Comparison of ENCODE assay signal across 20 cellular contexts in the genomic region with DNA sequence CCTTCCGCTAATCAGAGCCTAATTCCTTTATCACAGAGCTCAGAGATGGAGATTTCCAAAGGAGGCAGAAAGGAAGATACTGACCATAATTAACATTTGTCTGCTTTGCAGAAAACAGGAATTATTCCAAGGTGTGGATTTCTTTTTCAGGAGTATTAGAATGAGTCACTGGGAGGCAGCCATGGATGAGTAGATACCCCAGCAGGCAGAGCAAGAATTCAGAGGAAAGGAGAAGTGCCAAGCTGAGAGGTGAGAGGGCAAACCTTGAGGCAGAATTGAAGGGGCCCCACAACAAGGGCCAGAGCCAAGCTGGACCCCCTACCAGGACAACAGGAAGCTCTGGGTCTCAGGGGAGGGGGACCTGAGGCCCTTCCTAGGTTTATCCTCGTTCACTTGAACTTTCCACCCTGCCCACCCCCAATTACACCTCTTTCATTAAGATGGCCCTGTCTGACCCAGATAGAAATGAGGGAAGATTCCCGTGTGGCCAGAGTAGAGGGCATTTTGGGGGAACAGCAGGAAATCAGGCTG. TPM values are rescaled to one million over a fixed set of nuclear protein-coding genes. Genes with fewer than 3 reads are reported as not detected.
DNase-seq lines count a peak whose midpoint lies in the region; TF ChIP-seq lines count a peak whose summit lies in the region.
"Had no signal": no experiment of that assay in that cellular context is flagged by ENCODE, and none has a peak within 500 bp of the region (broad histone marks: within the 10 kb centered on the region; RNA-seq: fewer than 3 reads in every experiment).

No MANE protein-coding gene starts in this region.

- intact Hi-C loops in uterus (cut with DNase I; ENCODE audit: low total_unique reads) (no loop called here), colonic mucosa (cut with DNase I) (no loop called here)

- H3K27me3 Mint-ChIP-seq in brain = peaks cover 52% of the 10 kb centered on the region

- H3K18ac ChIP-seq in mesendoderm (ENCODE audit: low read length) = no peak overlapping the region

- H3K4me3 ChIP-seq in mesendoderm (ENCODE audit: low read length) (no peak overlapping the region), uterus (no peak overlapping the region), colonic mucosa (no peak overlapping the region)
- H3K4me3 ChIP-seq: pancreas, SJCRH30 had no signal

- no peaks in the 10 kb centered on the region for H3K79me2 ChIP-seq in mesendoderm (ENCODE audit: control insufficient read depth, insufficient read depth, low read length)

- H3K56ac ChIP-seq in mesendoderm (ENCODE audit: low read length) = peak overlapping the region; percentile 61

- H2BK120ac ChIP-seq in mesendoderm (ENCODE audit: low read depth, low read length) = no peak overlapping the region

- no peak overlapping the region for H2AK5ac ChIP-seq in mesendoderm (ENCODE audit: low read length)

- peaks cover 0 to 4% (median 0%) of the 10 kb centered on the region in 5 experiments for H3K9me3 Mint-ChIP-seq in brain
- H3K9me3 Mint-ChIP-seq: activated naive CD8-positive, alpha-beta T cell treated with anti-CD3 and anti-CD28 coated beads, Interleukin-2, amount 10 ng/mL, durations not matched to agents 7 days and 5 days; memory B cell had no signal

- no peak overlapping the region for H2BK15ac ChIP-seq in mesendoderm (replicated peaks; ENCODE audit: low read depth)

- no peak overlapping the region for H3K9ac ChIP-seq in mesendoderm (ENCODE audit: low read length)
- H3K9ac ChIP-seq in colonic mucosa (ENCODE audit: low read depth in 2 of 2, low read length in 2 of 2) = no peak overlapping the region

- no CpG with 5 or more reads among the region's 3 CpGs for WGBS in mesendoderm (ENCODE audit: extremely low coverage, insufficient coverage, low lambda C conversion rate)

- no peak overlapping the region for H4K8ac ChIP-seq in mesendoderm (ENCODE audit: low read depth, low read length)

- no peak overlapping the region for H3K4ac ChIP-seq in mesendoderm (ENCODE audit: low read depth, low read length)

- H3K36me3 Mint-ChIP-seq in brain = no peaks in the 10 kb centered on the region
- H3K36me3 Mint-ChIP-seq: activated naive CD8-positive, alpha-beta T cell treated with anti-CD3 and anti-CD28 coated beads, Interleukin-2, amount 10 ng/mL, durations not matched to agents 7 days and 5 days; CD8-positive, alpha-beta memory T cell; naive B cell had no signal

- DNase-seq in M059J (ENCODE audit: low read depth) (peak; percentile 34), mesendoderm (peak; percentile 64), uterus (peak in 1 of 2 donors; percentile 40), dedifferentiated amniotic fluid mesenchymal stem cell (ENCODE audit: extremely low spot score) (no peak), NCI-H1930 (lab: John Stamatoyannopoulos, UW) (no peak), colonic mucosa (no peak)
- DNase-seq: activated CD4-positive, alpha-beta T cell treated with anti-CD3 and anti-CD28 coated beads for 48 hours; activated naive CD8-positive, alpha-beta T cell treated with anti-CD3 and anti-CD28 coated beads, Interleukin-2, amount 10 ng/mL, durations not matched to agents 7 days and 5 days; CD8-positive, alpha-beta memory T cell; DMS79; naive B cell; NCI-H1092; NCI-H2029 treated with DMSO at 0.1 percent for 48 hours; NCI-H226; SJCRH30; T-helper 1 cell had no signal

- H3K27ac Mint-ChIP-seq in brain = peak overlapping the region in 4 of 5 experiments; percentile 14 to 94 (median 32)
- H3K27ac Mint-ChIP-seq: activated naive CD8-positive, alpha-beta T cell treated with anti-CD3 and anti-CD28 coated beads, Interleukin-2, amount 10 ng/mL, durations not matched to agents 7 days and 5 days; memory B cell had no signal

- H3K4me1 Mint-ChIP-seq in brain = peaks cover 61% of the 10 kb centered on the region

- H3K9me3 ChIP-seq in uterus = no peaks in the 10 kb centered on the region
- H3K9me3 ChIP-seq in colonic mucosa = no peaks in the 10 kb centered on the region
- H3K9me3 ChIP-seq: pancreas, SJCRH30 had no signal

- H3K79me1 ChIP-seq in mesendoderm (ENCODE audit: low read length) = no peaks in the 10 kb centered on the region

- H3K36me3 ChIP-seq in mesendoderm (ENCODE audit: control insufficient read depth, insufficient read depth, low read length) (no peaks in the 10 kb centered on the region), uterus (no peaks in the 10 kb centered on the region), colonic mucosa (no peaks in the 10 kb centered on the region)
- H3K36me3 ChIP-seq: pancreas, SJCRH30 had no signal

- H4K5ac ChIP-seq in mesendoderm (ENCODE audit: low read length) = no peak overlapping the region

- no peak for TF ChIP-seq POLR2A in uterus (IDR thresholded peaks at IDR 0.05)

- no peaks in the 10 kb centered on the region for H3K27me3 ChIP-seq in mesendoderm (ENCODE audit: insufficient read depth, low read length, poor library complexity)
- no peaks in the 10 kb centered on the region for H3K27me3 ChIP-seq in uterus
- no peaks in the 10 kb centered on the region for H3K27me3 ChIP-seq in colonic mucosa
- H3K27me3 ChIP-seq: pancreas, SJCRH30 had no signal

- H3K27ac ChIP-seq in mesendoderm (ENCODE audit: low read depth, low read length) = peak overlapping the region; percentile 49
- H3K27ac ChIP-seq in uterus = peak overlapping the region; percentile 76 to 90
- H3K27ac ChIP-seq in colonic mucosa = no peak overlapping the region
- H3K27ac ChIP-seq: pancreas, SJCRH30 had no signal

- H3K4me3 Mint-ChIP-seq in brain = peak overlapping the region in 2 of 5 experiments; percentile 1 to 16
- H3K4me3 Mint-ChIP-seq: activated naive CD8-positive, alpha-beta T cell treated with anti-CD3 and anti-CD28 coated beads, Interleukin-2, amount 10 ng/mL, durations not matched to agents 7 days and 5 days; CD8-positive, alpha-beta memory T cell; memory B cell; naive B cell had no signal

- TF ChIP-seq CTCF in brain (conservative IDR thresholded peaks at IDR 0.05) (no peak), uterus (IDR thresholded peaks at IDR 0.05) (no peak), colonic mucosa (IDR thresholded peaks at IDR 0.05) (no peak)

- H3K4me1 ChIP-seq in mesendoderm (ENCODE audit: control insufficient read depth, low read depth, low read length) (peaks cover 9% of the 10 kb centered on the region), uterus (peaks cover 28 to 30% of the 10 kb centered on the region in 2 donors), colonic mucosa (no peaks in the 10 kb centered on the region)
- H3K4me1 ChIP-seq: pancreas had no signal

- H2BK5ac ChIP-seq in mesendoderm (ENCODE audit: low read length) = peak overlapping the region; percentile 2

- no peak overlapping the region for H3K23ac ChIP-seq in mesendoderm (ENCODE audit: low read length)

- H3K4me2 ChIP-seq in mesendoderm (ENCODE audit: low read length) = no peak overlapping the region

RNA-seq across cellular contexts. Expression of a gene that starts 33.2 kb away (rescaled TPM):
- 0.10 TPM in 1 of 2 replicates, not detected in the other for total RNA-seq in M059J (2014; rRNA removed; shearing (Covaris generic))
- polyA plus RNA-seq in brain (ENCODE audit: insufficient read depth, low read depth, low replicate concordance) = 0.14 TPM
- polyA plus RNA-seq in mesendoderm (2013, experiment 1 of 2) = 0.07 TPM
- polyA plus RNA-seq in mesendoderm (2013, experiment 2 of 2) = 0.08 TPM
- 1 to 10 TPM in 1 of 4 donors, under 1 TPM in 1, not detected in 2; 0.46 to 1.7 TPM for total RNA-seq in uterus
- total RNA-seq in colonic mucosa = not detected
- total RNA-seq: subcutaneous adipose tissue had no signal
- polyA plus RNA-seq: CD8-positive, alpha-beta memory T cell had no signal

Comparison
In these comparisons a context has a peak if more than half of its experiments do, and no peak if none do; other contexts are left out.
1. DNase-seq: peak in M059J (single experiment) and mesendoderm (single experiment); none in dedifferentiated amniotic fluid mesenchymal stem cell (single experiment), NCI-H1930 (0 of 2) and colonic mucosa (single experiment).